Comparison of ENCODE assay signal across 1 cellular context in genomic region chr1:27862671-27863551, GRCh38.
A peak's percentile ranks its signal among the peaks of the same experiment; 100 is the strongest.
TF ChIP-seq lines count a peak whose summit lies in the region.

No MANE protein-coding gene starts in this region.

TF ChIP-seq in K562, 482 proteins besides CTCF, POLR2A, EP300 and RAD21 (continued from another document):
- TF ChIP-seq, protein P1, sequence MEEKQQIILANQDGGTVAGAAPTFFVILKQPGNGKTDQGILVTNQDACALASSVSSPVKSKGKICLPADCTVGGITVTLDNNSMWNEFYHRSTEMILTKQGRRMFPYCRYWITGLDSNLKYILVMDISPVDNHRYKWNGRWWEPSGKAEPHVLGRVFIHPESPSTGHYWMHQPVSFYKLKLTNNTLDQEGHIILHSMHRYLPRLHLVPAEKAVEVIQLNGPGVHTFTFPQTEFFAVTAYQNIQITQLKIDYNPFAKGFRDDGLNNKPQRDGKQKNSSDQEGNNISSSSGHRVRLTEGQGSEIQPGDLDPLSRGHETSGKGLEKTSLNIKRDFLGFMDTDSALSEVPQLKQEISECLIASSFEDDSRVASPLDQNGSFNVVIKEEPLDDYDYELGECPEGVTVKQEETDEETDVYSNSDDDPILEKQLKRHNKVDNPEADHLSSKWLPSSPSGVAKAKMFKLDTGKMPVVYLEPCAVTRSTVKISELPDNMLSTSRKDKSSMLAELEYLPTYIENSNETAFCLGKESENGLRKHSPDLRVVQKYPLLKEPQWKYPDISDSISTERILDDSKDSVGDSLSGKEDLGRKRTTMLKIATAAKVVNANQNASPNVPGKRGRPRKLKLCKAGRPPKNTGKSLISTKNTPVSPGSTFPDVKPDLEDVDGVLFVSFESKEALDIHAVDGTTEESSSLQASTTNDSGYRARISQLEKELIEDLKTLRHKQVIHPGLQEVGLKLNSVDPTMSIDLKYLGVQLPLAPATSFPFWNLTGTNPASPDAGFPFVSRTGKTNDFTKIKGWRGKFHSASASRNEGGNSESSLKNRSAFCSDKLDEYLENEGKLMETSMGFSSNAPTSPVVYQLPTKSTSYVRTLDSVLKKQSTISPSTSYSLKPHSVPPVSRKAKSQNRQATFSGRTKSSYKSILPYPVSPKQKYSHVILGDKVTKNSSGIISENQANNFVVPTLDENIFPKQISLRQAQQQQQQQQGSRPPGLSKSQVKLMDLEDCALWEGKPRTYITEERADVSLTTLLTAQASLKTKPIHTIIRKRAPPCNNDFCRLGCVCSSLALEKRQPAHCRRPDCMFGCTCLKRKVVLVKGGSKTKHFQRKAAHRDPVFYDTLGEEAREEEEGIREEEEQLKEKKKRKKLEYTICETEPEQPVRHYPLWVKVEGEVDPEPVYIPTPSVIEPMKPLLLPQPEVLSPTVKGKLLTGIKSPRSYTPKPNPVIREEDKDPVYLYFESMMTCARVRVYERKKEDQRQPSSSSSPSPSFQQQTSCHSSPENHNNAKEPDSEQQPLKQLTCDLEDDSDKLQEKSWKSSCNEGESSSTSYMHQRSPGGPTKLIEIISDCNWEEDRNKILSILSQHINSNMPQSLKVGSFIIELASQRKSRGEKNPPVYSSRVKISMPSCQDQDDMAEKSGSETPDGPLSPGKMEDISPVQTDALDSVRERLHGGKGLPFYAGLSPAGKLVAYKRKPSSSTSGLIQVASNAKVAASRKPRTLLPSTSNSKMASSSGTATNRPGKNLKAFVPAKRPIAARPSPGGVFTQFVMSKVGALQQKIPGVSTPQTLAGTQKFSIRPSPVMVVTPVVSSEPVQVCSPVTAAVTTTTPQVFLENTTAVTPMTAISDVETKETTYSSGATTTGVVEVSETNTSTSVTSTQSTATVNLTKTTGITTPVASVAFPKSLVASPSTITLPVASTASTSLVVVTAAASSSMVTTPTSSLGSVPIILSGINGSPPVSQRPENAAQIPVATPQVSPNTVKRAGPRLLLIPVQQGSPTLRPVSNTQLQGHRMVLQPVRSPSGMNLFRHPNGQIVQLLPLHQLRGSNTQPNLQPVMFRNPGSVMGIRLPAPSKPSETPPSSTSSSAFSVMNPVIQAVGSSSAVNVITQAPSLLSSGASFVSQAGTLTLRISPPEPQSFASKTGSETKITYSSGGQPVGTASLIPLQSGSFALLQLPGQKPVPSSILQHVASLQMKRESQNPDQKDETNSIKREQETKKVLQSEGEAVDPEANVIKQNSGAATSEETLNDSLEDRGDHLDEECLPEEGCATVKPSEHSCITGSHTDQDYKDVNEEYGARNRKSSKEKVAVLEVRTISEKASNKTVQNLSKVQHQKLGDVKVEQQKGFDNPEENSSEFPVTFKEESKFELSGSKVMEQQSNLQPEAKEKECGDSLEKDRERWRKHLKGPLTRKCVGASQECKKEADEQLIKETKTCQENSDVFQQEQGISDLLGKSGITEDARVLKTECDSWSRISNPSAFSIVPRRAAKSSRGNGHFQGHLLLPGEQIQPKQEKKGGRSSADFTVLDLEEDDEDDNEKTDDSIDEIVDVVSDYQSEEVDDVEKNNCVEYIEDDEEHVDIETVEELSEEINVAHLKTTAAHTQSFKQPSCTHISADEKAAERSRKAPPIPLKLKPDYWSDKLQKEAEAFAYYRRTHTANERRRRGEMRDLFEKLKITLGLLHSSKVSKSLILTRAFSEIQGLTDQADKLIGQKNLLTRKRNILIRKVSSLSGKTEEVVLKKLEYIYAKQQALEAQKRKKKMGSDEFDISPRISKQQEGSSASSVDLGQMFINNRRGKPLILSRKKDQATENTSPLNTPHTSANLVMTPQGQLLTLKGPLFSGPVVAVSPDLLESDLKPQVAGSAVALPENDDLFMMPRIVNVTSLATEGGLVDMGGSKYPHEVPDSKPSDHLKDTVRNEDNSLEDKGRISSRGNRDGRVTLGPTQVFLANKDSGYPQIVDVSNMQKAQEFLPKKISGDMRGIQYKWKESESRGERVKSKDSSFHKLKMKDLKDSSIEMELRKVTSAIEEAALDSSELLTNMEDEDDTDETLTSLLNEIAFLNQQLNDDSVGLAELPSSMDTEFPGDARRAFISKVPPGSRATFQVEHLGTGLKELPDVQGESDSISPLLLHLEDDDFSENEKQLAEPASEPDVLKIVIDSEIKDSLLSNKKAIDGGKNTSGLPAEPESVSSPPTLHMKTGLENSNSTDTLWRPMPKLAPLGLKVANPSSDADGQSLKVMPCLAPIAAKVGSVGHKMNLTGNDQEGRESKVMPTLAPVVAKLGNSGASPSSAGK (IDR thresholded peaks at IDR 0.05), result peak; percentile 59
- TF ChIP-seq JUN (IDR thresholded peaks at IDR 0.05; ENCODE audit: borderline replicate concordance, low read depth, low read length), result peak; percentile 31; the same call in 1 of the 2 replicates
- no peak for TF ChIP-seq JUN (CRISPR knock-in tag; IDR thresholded peaks at IDR 0.05; ENCODE audit: borderline replicate concordance)
- TF ChIP-seq CBFB (CRISPR knock-in tag; IDR thresholded peaks at IDR 0.05), result 0 out of 2 replicates have a peak, but pooled peaks have one; percentile 55
- peak; percentile 33; the same call in 1 of the 2 replicates for TF ChIP-seq SMARCA4 (IDR thresholded peaks at IDR 0.05)
- peak; percentile 60 for TF ChIP-seq L3MBTL2 (IDR thresholded peaks at IDR 0.05)
- peak; percentile 82 for TF ChIP-seq FOSL1 (tag; conservative IDR thresholded peaks at IDR 0.05)
- no peak for TF ChIP-seq ZNF354B (CRISPR knock-in tag; IDR thresholded peaks at IDR 0.05)
- peak; percentile 40; the same call in 1 of the 2 replicates for TF ChIP-seq HDGF (IDR thresholded peaks at IDR 0.05)
- 0 out of 2 replicates have a peak, but pooled peaks have one; percentile 27 for TF ChIP-seq EHMT2 (IDR thresholded peaks at IDR 0.05)
- TF ChIP-seq ZNF324 (CRISPR knock-in tag; IDR thresholded peaks at IDR 0.05), result no peak
- 0 out of 2 replicates have a peak, but pooled peaks have one; percentile 21 for TF ChIP-seq ZNF175 (CRISPR knock-in tag; IDR thresholded peaks at IDR 0.05; ENCODE audit: low read depth)
- 0 out of 2 replicates have a peak, but pooled peaks have one; percentile 16 for TF ChIP-seq DPF2 (IDR thresholded peaks at IDR 0.05)
- peak; percentile 20; the same call in 1 of the 2 replicates for TF ChIP-seq FOXJ3 (CRISPR knock-in tag; IDR thresholded peaks at IDR 0.05)
- TF ChIP-seq HDAC2 (IDR thresholded peaks at IDR 0.05), result 0 out of 2 replicates have a peak, but pooled peaks have one; percentile 18
- no peak for TF ChIP-seq CHD1 (IDR thresholded peaks at IDR 0.05; ENCODE audit: low read length)
- TF ChIP-seq HMBOX1 (IDR thresholded peaks at IDR 0.05), result peak; percentile 11; the same call in 1 of the 2 replicates
- TF ChIP-seq NR2C2 (CRISPR knock-in tag; IDR thresholded peaks at IDR 0.05), result no peak
- peak; percentile 53; the same call in 1 of the 2 replicates for TF ChIP-seq NR2C2 (tag; IDR thresholded peaks at IDR 0.05)
- TF ChIP-seq ZNF239 (CRISPR knock-in tag; IDR thresholded peaks at IDR 0.05), result no peak
- peak; percentile 26; the same call in 1 of the 2 replicates for TF ChIP-seq MTA3 (IDR thresholded peaks at IDR 0.05; ENCODE audit: borderline replicate concordance)
- no peak for TF ChIP-seq CEBPG (CRISPR knock-in tag; IDR thresholded peaks at IDR 0.05)
- peak in 1 of 2 experiments; percentile 69; a peak in 2 of 4 replicates for TF ChIP-seq CEBPG (tag; conservative IDR thresholded peaks at IDR 0.05 in 1 of 2, IDR thresholded peaks at IDR 0.05 in 1 of 2)
- no peak for TF ChIP-seq ZSCAN29 (IDR thresholded peaks at IDR 0.05)
- TF ChIP-seq ZNF589 (CRISPR knock-in tag; IDR thresholded peaks at IDR 0.05; ENCODE audit: low read depth), result 0 out of 2 replicates have a peak, but pooled peaks have one; percentile 28
- no peak for TF ChIP-seq FOXA3 (CRISPR knock-in tag; conservative IDR thresholded peaks at IDR 0.05 in 1 of 2, IDR thresholded peaks at IDR 0.05 in 1 of 2)
- 0 out of 6 replicates have a peak, but pooled peaks of 1 of the 3 experiments have one; percentile 47 for TF ChIP-seq ZBTB11 (CRISPR knock-in tag; IDR thresholded peaks at IDR 0.05)
- no peak for TF ChIP-seq PHF20 (IDR thresholded peaks at IDR 0.05; ENCODE audit: partially characterized antibody)
- 0 out of 2 replicates have a peak, but pooled peaks have one; percentile 41 for TF ChIP-seq FOXJ2 (tag; IDR thresholded peaks at IDR 0.05)
- TF ChIP-seq SPI1 (IDR thresholded peaks at IDR 0.05; ENCODE audit: borderline replicate concordance, low read depth, low read length), result peak; percentile 40; the same call in 1 of the 2 replicates
- TF ChIP-seq GABPA (tag; conservative IDR thresholded peaks at IDR 0.05; ENCODE audit: low read depth), result 0 out of 2 replicates have a peak, but pooled peaks have one; percentile 10
- peak; percentile 21; the same call in 1 of the 2 replicates for TF ChIP-seq GABPB1 (CRISPR knock-in tag; IDR thresholded peaks at IDR 0.05)
- peak in 1 of 2 experiments; percentile 64; a peak in 1 of 4 replicates for TF ChIP-seq ZNF639 (CRISPR knock-in tag; conservative IDR thresholded peaks at IDR 0.05 in 1 of 2, IDR thresholded peaks at IDR 0.05 in 1 of 2)
- no peak for TF ChIP-seq NR1H2 (CRISPR knock-in tag; IDR thresholded peaks at IDR 0.05)
- 0 out of 2 replicates have a peak, but pooled peaks have one; percentile 14 for TF ChIP-seq HLTF (IDR thresholded peaks at IDR 0.05)
- TF ChIP-seq POLR3A (IDR thresholded peaks at IDR 0.05; ENCODE audit: borderline replicate concordance, extremely low read depth, insufficient read depth, insufficient read length), result no peak
- TF ChIP-seq, protein P2, sequence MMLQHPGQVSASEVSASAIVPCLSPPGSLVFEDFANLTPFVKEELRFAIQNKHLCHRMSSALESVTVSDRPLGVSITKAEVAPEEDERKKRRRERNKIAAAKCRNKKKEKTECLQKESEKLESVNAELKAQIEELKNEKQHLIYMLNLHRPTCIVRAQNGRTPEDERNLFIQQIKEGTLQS (IDR thresholded peaks at IDR 0.05), result peak; percentile 31; the same call in 1 of the 2 replicates
- TF ChIP-seq, protein P2 (CRISPR knock-in tag; conservative IDR thresholded peaks at IDR 0.05), result no peak
- 0 out of 2 replicates have a peak, but pooled peaks have one; percentile 28 for TF ChIP-seq ZNF263 (CRISPR knock-in tag; IDR thresholded peaks at IDR 0.05; ENCODE audit: borderline replicate concordance)
- no peak for TF ChIP-seq STAT6 (CRISPR knock-in tag; IDR thresholded peaks at IDR 0.05)
- TF ChIP-seq NRF1 (conservative IDR thresholded peaks at IDR 0.05 in 1 of 2, IDR thresholded peaks at IDR 0.05 in 1 of 2), result peak; percentile 31 to 43; a peak in 2 of 4 replicates
